Comparison of ENCODE assay signal across 12 cellular contexts in the genomic region with DNA sequence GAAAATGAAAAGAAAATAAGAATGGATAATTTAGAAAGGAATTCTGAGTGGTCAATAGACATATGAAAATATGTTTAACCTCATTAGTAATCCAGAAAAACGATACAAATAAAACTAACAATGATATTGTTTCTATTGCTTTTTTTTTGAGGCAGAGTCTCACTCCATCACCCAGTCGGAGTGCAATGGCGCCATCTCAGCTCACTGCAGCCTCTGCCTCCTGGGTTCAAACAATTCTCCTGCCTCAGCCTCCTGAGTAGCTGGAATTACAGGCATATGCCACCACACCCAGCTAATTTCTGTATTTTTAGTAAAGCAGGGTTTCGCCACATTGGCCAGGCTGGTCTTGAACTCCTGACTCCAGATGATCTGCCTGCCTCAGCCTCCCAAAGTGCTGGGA. TPM values are rescaled to one million over a fixed set of nuclear protein-coding genes. Genes with fewer than 3 reads are reported as not detected.
DNase-seq lines count a peak whose midpoint lies in the region; ATAC-seq and TF ChIP-seq lines count a peak whose summit lies in the region.
"Not testable (repeated sequence)": the region's sequence is repeated elsewhere in the genome, so short reads cannot be mapped to it uniquely, and the experiment has no call there.
"Had no signal": no experiment of that assay in that cellular context is flagged by ENCODE, and none has a peak within 500 bp of the region (broad histone marks: within the 10 kb centered on the region; RNA-seq: fewer than 3 reads in every experiment).

No MANE protein-coding gene starts in this region.

- not testable (repeated sequence) for H3K4me3 Mint-ChIP-seq in neural progenitor cell

- TF ChIP-seq CTCF in BJ (IDR thresholded peaks at IDR 0.05; ENCODE audit: insufficient read depth, low read depth, low read length) (0 out of 2 replicates have a peak, but pooled peaks have one; percentile 16), HCT116 (IDR thresholded peaks at IDR 0.05 in 2 of 3, conservative IDR thresholded peaks at IDR 0.05 in 1 of 3; ENCODE audit: borderline replicate concordance in 1 of 3, insufficient read depth in 1 of 3, low read depth in 2 of 3, low read length in 2 of 3) (peak in 1 of 3 experiments; percentile 16; a peak in 1 of 6 replicates), OCI-LY7 (conservative IDR thresholded peaks at IDR 0.05; ENCODE audit: low read length) (0 out of 2 replicates have a peak, but pooled peaks have one; percentile 32), SK-N-SH (IDR thresholded peaks at IDR 0.05) (peak; percentile 43), choroid plexus epithelial cell (conservative IDR thresholded peaks at IDR 0.05; ENCODE audit: low read depth, low read length) (peak; percentile 21), fibroblast of villous mesenchyme (IDR thresholded peaks at IDR 0.05; ENCODE audit: insufficient read depth, low read depth, low read length) (peak; percentile 15)
- TF ChIP-seq CTCF in neural progenitor cell (IDR thresholded peaks at IDR 0.05): not testable (repeated sequence)

- H3K27ac Mint-ChIP-seq in neural progenitor cell: not testable (repeated sequence)

- H3K9me2 ChIP-seq in HCT116 (ENCODE audit: insufficient read depth); OCI-LY7 (ENCODE audit: insufficient read depth, low read length); SK-N-SH: not testable (repeated sequence)

- TF ChIP-seq EP300 in Ishikawa (IDR thresholded peaks at IDR 0.05; ENCODE audit: borderline replicate concordance); SK-N-SH (IDR thresholded peaks at IDR 0.05; ENCODE audit: borderline replicate concordance in 1 of 2, low read depth in 1 of 2, low read length in 1 of 2): not testable (repeated sequence)

- H2AFZ ChIP-seq in HCT116 (ENCODE audit: low read depth, low read length, poor library complexity, severe bottlenecking); OCI-LY7 (ENCODE audit: low read length); SK-N-SH (ENCODE audit: low read depth): not testable (repeated sequence)
- peak overlapping the region; percentile 59 for H2AFZ ChIP-seq in neural progenitor cell (replicated peaks)

- TF ChIP-seq POLR2A in HCT116 (IDR thresholded peaks at IDR 0.05; ENCODE audit: borderline replicate concordance, extremely low read depth, insufficient read depth, insufficient read length): not testable (repeated sequence)

- H3K36me3 Mint-ChIP-seq in neural progenitor cell: not testable (repeated sequence)

- peaks cover 12% of the 10 kb centered on the region for H3K27me3 Mint-ChIP-seq in neural progenitor cell (ENCODE audit: insufficient read depth, low read depth)

- not testable (repeated sequence) for H4K20me1 ChIP-seq in HCT116 (ENCODE audit: insufficient read depth); OCI-LY7 (ENCODE audit: insufficient read depth, low read length); SK-N-SH (ENCODE audit: insufficient read depth); neural progenitor cell (ENCODE audit: low read depth)

- not testable (repeated sequence) for H3K9ac ChIP-seq in HCT116 (ENCODE audit: low read length); SK-N-SH; neural progenitor cell

- not testable (repeated sequence) for H3K27ac ChIP-seq in HCT116 (ENCODE audit: low read depth, low read length); OCI-LY7 (ENCODE audit: low read depth, low read length, poor library complexity, severe bottlenecking); SK-N-SH (ENCODE audit: low read depth in 2 of 2, low read length in 1 of 2); neural progenitor cell

- not testable (repeated sequence) for BruUV-seq in HCT116 (replicated peaks; lab: Mats Ljungman, UMichigan); OCI-LY7 (replicated peaks; lab: Mats Ljungman, UMichigan)

- not testable (repeated sequence) for H3K9me3 ChIP-seq in HCT116 (ENCODE audit: control insufficient read depth in 1 of 2, insufficient read depth in 1 of 2, low read depth in 1 of 2, low read length in 2 of 2); OCI-LY7 (ENCODE audit: low read length); SK-N-SH; neural progenitor cell (ENCODE audit: low read depth)

- not testable (repeated sequence) for H3K27me3 ChIP-seq in BJ (ENCODE audit: control insufficient read depth, insufficient read depth, low read length); HCT116 (ENCODE audit: insufficient read depth, low read length); SK-N-SH (ENCODE audit: insufficient read depth); neural progenitor cell

- peak; percentile 38; the same call in 1 of the 2 replicates for TF ChIP-seq RAD21 in HCT116 (IDR thresholded peaks at IDR 0.05; ENCODE audit: low read depth)
- peak; percentile 22; the same call in 1 of the 2 replicates for TF ChIP-seq RAD21 in Ishikawa (IDR thresholded peaks at IDR 0.05; ENCODE audit: low read depth)
- TF ChIP-seq RAD21 in SK-N-SH (IDR thresholded peaks at IDR 0.05; ENCODE audit: low read length): peak; percentile 17; the same call in 1 of the 2 replicates

- not testable (repeated sequence) for H3K36me3 ChIP-seq in BJ (ENCODE audit: control insufficient read depth, insufficient read depth, low read length); HCT116 (ENCODE audit: control insufficient read depth in 1 of 2, insufficient read depth in 2 of 2, low read length in 2 of 2); OCI-LY7 (ENCODE audit: insufficient read depth, low read length); SK-N-SH (replicated peaks in 1 of 2; ENCODE audit: control insufficient read depth in 1 of 2, insufficient read depth in 2 of 2, low read length in 1 of 2); neural progenitor cell

- 58% methylated on average over 4 of the region's 4 CpGs for WGBS in SK-N-SH (ENCODE audit: low lambda C conversion rate)

- intact Hi-C loops in HCT116 (cut with micrococcal nuclease); OCI-LY7 (cut with micrococcal nuclease; ENCODE audit: unreplicated experiment): not testable (repeated sequence)

- not testable (repeated sequence) for H3K9me3 Mint-ChIP-seq in neural progenitor cell

- CTCF ChIA-PET in BJ (lab: Yijun Ruan, JAX): interaction anchor here (0.7 to 14.7 kb wide), 8 partner anchors 8 to 111 kb away, joined by 3 to 151 read pairs (median 6); partner anchors contain the start of gene FZD2
- CTCF ChIA-PET in HCT116 (lab: Charles Lee): interaction anchor here (1.0 to 5.8 kb wide), 3 partner anchors 11 to 690 kb away, joined by 3 to 32 read pairs (median 4); no protein-coding TSS in a partner anchor
- CTCF ChIA-PET in OCI-LY7 (lab: Charles Lee; ENCODE audit: unreplicated experiment): not testable (repeated sequence)
- CTCF ChIA-PET in SK-N-SH (lab: Yijun Ruan, JAX): interaction anchor here (0.7 to 7.7 kb wide), 7 partner anchors 33 to 102 kb away, joined by 3 to 56 read pairs (median 3); no protein-coding TSS in a partner anchor

- POLR2A ChIA-PET in BJ (lab: Charles Lee); HCT116 (lab: Charles Lee); OCI-LY7 (lab: Charles Lee); SK-N-SH (lab: Yijun Ruan, JAX): not testable (repeated sequence)

- not testable (repeated sequence) for H3K79me2 ChIP-seq in HCT116 (ENCODE audit: insufficient read depth, low read length); OCI-LY7 (ENCODE audit: insufficient read depth, low read depth, low read length); SK-N-SH (ENCODE audit: insufficient read depth); neural progenitor cell (ENCODE audit: low read depth)

- H3K4me3 ChIP-seq in BJ (ENCODE audit: low read depth, low read length); HCT116 (replicated peaks in 1 of 2; ENCODE audit: low read depth in 1 of 2, low read length in 2 of 2); OCI-LY7 (ENCODE audit: low read depth, low read length, poor library complexity, severe bottlenecking); SK-N-SH (ENCODE audit: low read depth in 2 of 2, low read length in 1 of 2); choroid plexus epithelial cell (ENCODE audit: low read depth, low read length); fibroblast of villous mesenchyme (ENCODE audit: low read depth, low read length); neural progenitor cell: not testable (repeated sequence)

- not testable (repeated sequence) for H3K4me2 ChIP-seq in HCT116 (ENCODE audit: low read length); OCI-LY7 (ENCODE audit: low read length); SK-N-SH; neural progenitor cell

- H3K4me1 Mint-ChIP-seq in neural progenitor cell: not testable (repeated sequence)

- H3F3A ChIP-seq in SK-N-SH (replicated peaks; ENCODE audit: insufficient read depth); neural progenitor cell (ENCODE audit: low read depth): not testable (repeated sequence)

- not testable (repeated sequence) for H3K4me1 ChIP-seq in HCT116 (ENCODE audit: control insufficient read depth in 1 of 2, insufficient read depth in 2 of 2, low read length in 2 of 2); OCI-LY7 (ENCODE audit: insufficient read depth, low read length, poor library complexity, severe bottlenecking); SK-N-SH (ENCODE audit: control insufficient read depth in 1 of 2, insufficient read depth in 2 of 2, low read depth in 1 of 2, low read length in 1 of 2); neural progenitor cell

- not testable (repeated sequence) for ATAC-seq in HCT116

- RAD21 ChIA-PET in HCT116 (lab: Charles Lee; ENCODE audit: low non-redundant PET in 1 of 2, low total read pairs in 2 of 2, uncharacterized antibody in 2 of 2, unreplicated experiment in 2 of 2): not testable (repeated sequence)

- DNase-seq in BJ (ENCODE audit: low read depth); HCT116 (ENCODE audit: low read depth, low spot score); OCI-LY7 (ENCODE audit: low spot score); SK-N-SH; choroid plexus epithelial cell (ENCODE audit: low read depth); fibroblast of villous mesenchyme (ENCODE audit: low read depth); neural progenitor cell (ENCODE audit: low spot score): not testable (repeated sequence)

RNA-seq across cellular contexts. Expression of gene MEIOC, which starts 21.9 kb away (rescaled TPM):
- polyA plus RNA-seq in BJ (2011; rRNA removed) (0.26 TPM in 2 replicates), SK-N-SH (2012; rRNA removed) (1.2 and 1.3 TPM in 2 replicates)
- polyA minus RNA-seq in BJ (2011; rRNA and poly(A)+ RNA removed): 0.10 and 1.3 TPM in 2 replicates
- total RNA-seq in HCT116 (2021; ENCODE audit: unreplicated experiment) (not detected), OCI-LY7 (2022) (5.1 and 5.5 TPM in 2 replicates), fibroblast of villous mesenchyme (under 0.01 and 0.43 TPM in 2 replicates), neural progenitor cell (ENCODE audit: low replicate concordance) (15.1 and 22.0 TPM in 2 replicates)
- 0.05 and 0.08 TPM in 2 replicates for polyA plus RNA-seq in HCT116 (2012)
- total RNA-seq in OCI-LY7 (2014; rRNA removed; shearing (Covaris generic)): 0.03 and 0.41 TPM in 2 replicates
- 1.8 and 2.2 TPM in 2 replicates for polyA plus RNA-seq in SK-N-SH (2012; cell fraction: cytosol; rRNA removed)
- polyA plus RNA-seq in SK-N-SH (2012; cell fraction: nucleus; rRNA removed): 1.3 and 1.6 TPM in 2 replicates
- total RNA-seq: A673; Caco-2; CD4-positive, CD25-positive, alpha-beta regulatory T cell; CD8-positive, alpha-beta T cell had no signal

RNA-seq across cellular contexts. Expression of gene CCDC43, which starts 55.2 kb away (rescaled TPM):
- 4.7 and 10.8 TPM in 2 replicates for polyA plus RNA-seq in BJ (2011; rRNA removed)
- 3.2 and 4.4 TPM in 2 replicates for polyA minus RNA-seq in BJ (2011; rRNA and poly(A)+ RNA removed)
- 33.0 TPM for total RNA-seq in HCT116 (2021; ENCODE audit: unreplicated experiment)
- 12.7 and 15.2 TPM in 2 replicates for polyA plus RNA-seq in HCT116 (2012)
- 33.2 and 42.4 TPM in 2 replicates for total RNA-seq in OCI-LY7 (2014; rRNA removed; shearing (Covaris generic))
- 30.3 and 35.6 TPM in 2 replicates for total RNA-seq in OCI-LY7 (2022)
- polyA plus RNA-seq in SK-N-SH (2012; rRNA removed): 6.4 and 8.9 TPM in 2 replicates
- 10.0 and 13.7 TPM in 2 replicates for polyA plus RNA-seq in SK-N-SH (2012; cell fraction: cytosol; rRNA removed)
- 6.8 and 10.7 TPM in 2 replicates for polyA plus RNA-seq in SK-N-SH (2012; cell fraction: nucleus; rRNA removed)
- 32.5 and 52.2 TPM in 2 replicates for total RNA-seq in fibroblast of villous mesenchyme
- 31.3 and 46.5 TPM in 2 replicates for total RNA-seq in neural progenitor cell (ENCODE audit: low replicate concordance)
